In genomic region chr19:44847144-44848035, GRCh38 we compare ENCODE assay signal across 1 cellular context.
TF ChIP-seq lines count a peak whose summit lies in the region.

No MANE protein-coding gene starts in this region.

TF ChIP-seq in K562, 482 proteins besides CTCF, POLR2A, EP300 and RAD21 (continued from another document):
- no peak for TF ChIP-seq MGA (IDR thresholded peaks at IDR 0.05)
- peak; percentile 35; the same call in 1 of the 2 replicates for TF ChIP-seq ZNF764 (CRISPR knock-in tag; IDR thresholded peaks at IDR 0.05; ENCODE audit: low read depth)
- TF ChIP-seq SMAD2 (IDR thresholded peaks at IDR 0.05; ENCODE audit: low read depth, low read length): no peak
- TF ChIP-seq NR2C2 (CRISPR knock-in tag; IDR thresholded peaks at IDR 0.05): no peak
- TF ChIP-seq NR2C2 (tag; IDR thresholded peaks at IDR 0.05): peak; percentile 84
- TF ChIP-seq ZKSCAN8 (CRISPR knock-in tag; IDR thresholded peaks at IDR 0.05): no peak
- no peak for TF ChIP-seq GMEB1 (CRISPR knock-in tag; IDR thresholded peaks at IDR 0.05)
- TF ChIP-seq ZNF133 (CRISPR knock-in tag; IDR thresholded peaks at IDR 0.05): no peak
- TF ChIP-seq FOXK1 (CRISPR knock-in tag; IDR thresholded peaks at IDR 0.05; ENCODE audit: borderline replicate concordance): no peak
- TF ChIP-seq PHF8 (IDR thresholded peaks at IDR 0.05; ENCODE audit: borderline replicate concordance, low read length): peak; percentile 21; the same call in 1 of the 2 replicates
- 0 out of 4 replicates have a peak, but pooled peaks of 1 of the 2 experiments have one; percentile 43 for TF ChIP-seq SRF (CRISPR knock-in tag; IDR thresholded peaks at IDR 0.05)
- TF ChIP-seq DMBX1 (CRISPR knock-in tag; IDR thresholded peaks at IDR 0.05; ENCODE audit: borderline replicate concordance): no peak
- no peak for TF ChIP-seq TAF15 (IDR thresholded peaks at IDR 0.05; ENCODE audit: low read depth, low read length)
- no peak for TF ChIP-seq MCM2 (IDR thresholded peaks at IDR 0.05; ENCODE audit: low read depth)
- TF ChIP-seq ZBTB9 (CRISPR knock-in tag; IDR thresholded peaks at IDR 0.05): no peak
- TF ChIP-seq CEBPG (CRISPR knock-in tag; IDR thresholded peaks at IDR 0.05): no peak
- TF ChIP-seq CEBPG (tag; conservative IDR thresholded peaks at IDR 0.05 in 1 of 2, IDR thresholded peaks at IDR 0.05 in 1 of 2): no peak
